1 cellular context compared by ENCODE assay signal in genomic region chr19:4189641-4190040, GRCh38.
TF ChIP-seq lines count a peak whose summit lies in the region.

No MANE protein-coding gene starts in this region.

TF ChIP-seq in GM23338, 12 proteins besides CTCF, POLR2A, EP300 and RAD21 (continued from another document):
- TF ChIP-seq POLR2AphosphoS5 (IDR thresholded peaks at IDR 0.05; ENCODE audit: low read depth) = no peak
- TF ChIP-seq STAT1 (IDR thresholded peaks at IDR 0.05; ENCODE audit: unreplicated experiment) = no peak
